ENCODE assay signal across 8 cellular contexts in the genomic region with DNA sequence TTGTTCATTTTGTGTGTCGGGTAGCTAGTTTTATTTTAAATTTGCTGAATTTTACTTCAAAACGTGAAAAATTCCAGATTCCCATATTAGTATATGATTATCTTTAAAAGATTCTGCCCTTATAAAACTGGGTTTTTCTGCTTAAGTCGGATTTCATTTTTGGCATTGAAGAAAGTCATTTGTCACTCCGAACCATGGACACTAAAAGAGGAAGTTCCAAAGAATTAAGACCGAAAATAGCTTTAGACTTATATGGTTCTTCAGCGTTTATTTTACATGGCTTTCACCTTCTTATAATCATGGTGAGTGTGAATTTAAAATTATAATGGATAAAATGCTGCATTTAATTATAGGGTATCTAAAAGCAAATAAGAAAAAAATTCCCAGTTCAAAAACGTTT. TPM values are rescaled to one million over a fixed set of nuclear protein-coding genes. Genes with fewer than 3 reads are reported as not detected.
DNase-seq lines count a peak whose midpoint lies in the region; ATAC-seq and TF ChIP-seq lines count a peak whose summit lies in the region.

No MANE protein-coding gene starts in this region.

- no peaks in the 10 kb centered on the region for H3K27me3 ChIP-seq in esophagus squamous epithelium

- no peaks in the 10 kb centered on the region for H3K9me3 ChIP-seq in esophagus squamous epithelium

- H3K36me3 ChIP-seq in esophagus squamous epithelium: peaks cover 0 to 28% (median 13%) of the 10 kb centered on the region in 3 donors

- H3K27ac Mint-ChIP-seq in progenitor cell of endocrine pancreas: peak overlapping the region; percentile 99

- peak overlapping the region in 3 of 4 donors; percentile 93 to 96 (median 95) for H3K27ac ChIP-seq in esophagus squamous epithelium

- WGBS in esophagus squamous epithelium, 2 donors: 1% methylated on average over 7 of the region's 7 CpGs

- peaks cover 5 to 59% (median 17%) of the 10 kb centered on the region in 3 donors for H3K4me1 ChIP-seq in esophagus squamous epithelium

- peaks cover 10% of the 10 kb centered on the region for H3K36me3 Mint-ChIP-seq in progenitor cell of endocrine pancreas (ENCODE audit: insufficient read depth)

- peak overlapping the region; percentile 97 for H3K4me3 Mint-ChIP-seq in progenitor cell of endocrine pancreas (ENCODE audit: low read depth)

- peaks cover 24% of the 10 kb centered on the region for H3K4me1 Mint-ChIP-seq in progenitor cell of endocrine pancreas (ENCODE audit: low read depth)

- DNase-seq in RPMI8226 (peak; percentile 31), esophagus squamous epithelium (lab: John Stamatoyannopoulos, UW) (no peak), progenitor cell of endocrine pancreas (ENCODE audit: low spot score, unreplicated experiment) (no peak), NCI-H2227 (lab: John Stamatoyannopoulos, UW; ENCODE audit: unreplicated experiment) (no peak)

- no peaks in the 10 kb centered on the region for H3K9me3 Mint-ChIP-seq in progenitor cell of endocrine pancreas (ENCODE audit: low read depth)

- intact Hi-C loops in esophagus squamous epithelium (cut with DNase I): no loop called here

- H3K4me3 ChIP-seq in esophagus squamous epithelium: peak overlapping the region; percentile 78 to 99 (median 88)

- peak; percentile 16 for ATAC-seq in GM19351 (IDR thresholded peaks at IDR 0.05; ENCODE audit: unreplicated experiment)
- ATAC-seq in GM19455 (IDR thresholded peaks at IDR 0.05; ENCODE audit: unreplicated experiment): no peak
- no peak for ATAC-seq in GM18867 (IDR thresholded peaks at IDR 0.05; ENCODE audit: unreplicated experiment)
- no peak for ATAC-seq in GM18505 (IDR thresholded peaks at IDR 0.05; ENCODE audit: unreplicated experiment)

- TF ChIP-seq POLR2A in esophagus squamous epithelium (IDR thresholded peaks at IDR 0.05) (no peak), GM18505 (IDR thresholded peaks at IDR 0.05; ENCODE audit: borderline replicate concordance, extremely low read depth, insufficient read depth, insufficient read length) (no peak)

- H3K27me3 Mint-ChIP-seq in progenitor cell of endocrine pancreas: no peaks in the 10 kb centered on the region

- TF ChIP-seq CTCF in esophagus squamous epithelium (IDR thresholded peaks at IDR 0.05) (no peak), progenitor cell of endocrine pancreas (IDR thresholded peaks at IDR 0.05; ENCODE audit: unreplicated experiment) (no peak)

RNA-seq across cellular contexts. Expression of a gene that starts 1.0 kb away (rescaled TPM):
- 10 to 100 TPM; 10.6 to 19.8 (median 15.6) TPM for total RNA-seq in esophagus squamous epithelium
- 30.7 and 35.4 TPM in 2 replicates for total RNA-seq in progenitor cell of endocrine pancreas
